ENCODE assay signal across 11 cellular contexts in genomic region chr6:160818934-160819333, GRCh38.
"Had no signal": no experiment of that assay in that cellular context is flagged by ENCODE, and none has a peak within 500 bp of the region (broad histone marks: within the 10 kb centered on the region; RNA-seq: fewer than 3 reads in every experiment).

No MANE protein-coding gene starts in this region.

- DNase-seq: GM23248, GOT3, H7, H9, HCEC 1CT, HFFc6 had no signal

- H3K9me3 ChIP-seq: HAP-1 had no signal

- H2AFZ ChIP-seq: GM23248, GM23338 had no signal

- H3K4me1 ChIP-seq: HAP-1 had no signal

- H3K4me3 ChIP-seq: GM23248, GM23338, HAP-1 had no signal

- ATAC-seq: GM23338, HCT116 had no signal

- H3K36me3 ChIP-seq: HAP-1 had no signal

- FAIRE-seq: H1, H54 had no signal

- H3K9ac ChIP-seq: GM23248 had no signal

- H3K4me2 ChIP-seq: GM23338 had no signal

- H3K27ac ChIP-seq: GM23248 had no signal
